ENCODE assay signal across 17 cellular contexts in the genomic region with DNA sequence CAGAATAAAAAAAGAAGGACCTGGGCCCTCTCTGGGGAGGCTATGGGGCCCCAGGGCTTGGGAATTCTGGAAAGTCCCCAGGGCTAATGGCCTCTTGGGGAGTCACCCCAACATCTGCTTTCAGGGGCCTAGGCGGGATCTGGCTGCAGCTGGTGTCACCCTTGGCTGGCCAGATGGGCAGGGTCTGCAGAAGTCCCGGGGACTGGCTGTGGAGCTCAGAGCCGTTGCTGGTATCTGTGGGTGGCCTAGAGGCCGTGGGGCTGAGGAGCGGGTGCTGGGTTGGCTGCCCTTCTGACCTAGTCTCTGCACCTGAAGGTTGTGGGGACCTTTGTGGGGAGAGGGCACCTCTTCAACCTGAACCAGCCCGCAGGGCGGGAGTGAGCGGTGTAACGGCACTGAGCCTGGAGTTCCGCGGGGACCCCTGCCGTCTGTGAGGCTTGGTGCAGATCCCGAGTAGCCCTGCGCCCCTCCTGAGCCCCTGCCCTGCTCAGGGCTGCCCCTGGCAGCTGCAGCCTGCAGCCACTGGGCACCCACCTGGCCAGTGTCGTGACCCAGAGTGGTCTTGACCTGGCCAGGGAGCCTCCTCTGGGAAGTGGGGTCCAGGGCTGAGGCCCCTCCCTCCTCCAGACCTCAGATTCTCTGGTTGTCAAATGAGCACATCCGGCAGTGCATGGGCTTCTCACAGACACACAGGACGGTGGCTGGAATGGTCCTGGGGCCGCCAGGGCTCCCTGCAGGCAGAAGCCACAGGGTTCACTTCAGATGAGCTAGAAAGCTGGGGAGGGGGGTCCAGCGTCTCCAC. TPM values are rescaled to one million over a fixed set of nuclear protein-coding genes. Genes with fewer than 3 reads are reported as not detected.
DNase-seq lines count a peak whose midpoint lies in the region; ATAC-seq, FAIRE-seq and TF ChIP-seq lines count a peak whose summit lies in the region.
"Had no signal": no experiment of that assay in that cellular context is flagged by ENCODE, and none has a peak within 500 bp of the region (broad histone marks: within the 10 kb centered on the region; RNA-seq: fewer than 3 reads in every experiment).

No MANE protein-coding gene starts in this region.

- TF ChIP-seq EP300 in HepG2 (IDR thresholded peaks at IDR 0.05; ENCODE audit: low read depth in 2 of 2, low read length in 2 of 2) = no peak
- TF ChIP-seq EP300 in HepG2 (CRISPR knock-in tag; IDR thresholded peaks at IDR 0.05; ENCODE audit: borderline replicate concordance) = no peak

- H3K36me3 ChIP-seq in right lobe of liver = no peaks in the 10 kb centered on the region
- no peaks in the 10 kb centered on the region for H3K36me3 ChIP-seq in HepG2 (replicated peaks in 1 of 2; ENCODE audit: control insufficient read depth in 1 of 2, insufficient read depth in 2 of 2, low read length in 2 of 2)
- H3K36me3 ChIP-seq: BE2C, HAP-1 had no signal

- H3K27me3 Mint-ChIP-seq in endothelial cell (ENCODE audit: unreplicated experiment) = peaks cover 3% of the 10 kb centered on the region
- no peaks in the 10 kb centered on the region for H3K27me3 Mint-ChIP-seq in activated CD4-positive, alpha-beta memory T cell treated with anti-CD3 and anti-CD28 coated beads for 36 hours

- no peak overlapping the region for H2AFZ ChIP-seq in HepG2 (ENCODE audit: low read length)
- H2AFZ ChIP-seq: GM23248 had no signal

- no peaks in the 10 kb centered on the region for H3K9me3 Mint-ChIP-seq in endothelial cell (ENCODE audit: unreplicated experiment)
- no peaks in the 10 kb centered on the region for H3K9me3 Mint-ChIP-seq in activated CD4-positive, alpha-beta memory T cell treated with anti-CD3 and anti-CD28 coated beads for 36 hours

- H3K4me3 ChIP-seq in right lobe of liver (no peak overlapping the region), HepG2 (replicated peaks in 1 of 3; ENCODE audit: insufficient read depth in 1 of 3, low read depth in 2 of 3, low read length in 3 of 3) (no peak overlapping the region)
- H3K4me3 ChIP-seq: A549, GM12878, GM23248, HAP-1 had no signal

- POLR2A ChIA-PET in HepG2 (lab: Yijun Ruan, JAX) = no interaction called here
- POLR2A ChIA-PET in activated CD4-positive, alpha-beta memory T cell treated with anti-CD3 and anti-CD28 coated beads for 36 hours (lab: Charles Lee) = no interaction called here

- H3K27ac Mint-ChIP-seq in endothelial cell (ENCODE audit: unreplicated experiment) = no peak overlapping the region
- H3K27ac Mint-ChIP-seq in activated CD4-positive, alpha-beta memory T cell treated with anti-CD3 and anti-CD28 coated beads for 36 hours = no peak overlapping the region
- H3K27ac Mint-ChIP-seq: CD4-positive, alpha-beta memory T cell had no signal

- H3K4me1 ChIP-seq in right lobe of liver (no peaks in the 10 kb centered on the region), HepG2 (ENCODE audit: insufficient read depth, low read length) (no peaks in the 10 kb centered on the region)
- H3K4me1 ChIP-seq: A549, BE2C, HAP-1 had no signal

- H3K9me3 ChIP-seq in right lobe of liver (no peaks in the 10 kb centered on the region), HepG2 (ENCODE audit: low read length) (no peaks in the 10 kb centered on the region)
- H3K9me3 ChIP-seq: A549, BE2C, HAP-1 had no signal

- WGBS in right lobe of liver (ENCODE audit: insufficient coverage, low coverage, low lambda C conversion rate, missing lambda C conversion rate) = no CpG with 5 or more reads among the region's 19 CpGs
- 5% methylated on average over 2 of the region's 19 CpGs for WGBS in HepG2 (ENCODE audit: low lambda C conversion rate)

- DNase-seq in right lobe of liver = peak in 2 of 3 donors; percentile 11 to 46
- no peak for DNase-seq in HepG2 (ENCODE audit: low spot score)
- peak; percentile 66 for DNase-seq in posterior vena cava (ENCODE audit: low spot score)
- DNase-seq in endothelial cell (ENCODE audit: low spot score) = no peak
- no peak for DNase-seq in activated CD4-positive, alpha-beta memory T cell treated with anti-CD3 and anti-CD28 coated beads for 36 hours
- DNase-seq: BE2C; CD4-positive, alpha-beta memory T cell; DMS79; GM23248 had no signal

- no peak for TF ChIP-seq RAD21 in HepG2 (CRISPR knock-in tag; IDR thresholded peaks at IDR 0.05)

- no peaks in the 10 kb centered on the region for H3K4me1 Mint-ChIP-seq in endothelial cell (ENCODE audit: unreplicated experiment)
- H3K4me1 Mint-ChIP-seq in activated CD4-positive, alpha-beta memory T cell treated with anti-CD3 and anti-CD28 coated beads for 36 hours (ENCODE audit: low read depth) = no peaks in the 10 kb centered on the region
- H3K4me1 Mint-ChIP-seq: CD4-positive, alpha-beta memory T cell had no signal

- CTCF ChIA-PET in HepG2 (lab: Yijun Ruan, JAX; ENCODE audit: low intra/inter-chr PET ratio, low total read pairs) = no interaction called here
- CTCF ChIA-PET in activated CD4-positive, alpha-beta memory T cell treated with anti-CD3 and anti-CD28 coated beads for 36 hours (lab: Charles Lee) = no interaction called here

- no peak overlapping the region for H3K4me2 ChIP-seq in HepG2 (ENCODE audit: low read depth, low read length)
- H3K4me2 ChIP-seq: A549 had no signal

- H3K36me3 Mint-ChIP-seq in endothelial cell (ENCODE audit: low read depth, unreplicated experiment) = no peaks in the 10 kb centered on the region
- H3K36me3 Mint-ChIP-seq in activated CD4-positive, alpha-beta memory T cell treated with anti-CD3 and anti-CD28 coated beads for 36 hours = no peaks in the 10 kb centered on the region
- H3K36me3 Mint-ChIP-seq: CD4-positive, alpha-beta memory T cell had no signal

- no peak for FAIRE-seq in HepG2 (lab: Jason Lieb, UNC)
- FAIRE-seq: A549, GM12878, GM18507 had no signal

- no peaks in the 10 kb centered on the region for H3K79me2 ChIP-seq in HepG2 (ENCODE audit: insufficient read depth, low read length)

- H3K27me3 ChIP-seq in right lobe of liver (no peaks in the 10 kb centered on the region), HepG2 (ENCODE audit: control insufficient read depth in 1 of 2, insufficient read depth in 2 of 2, low read length in 2 of 2) (peaks cover 12 to 52% of the 10 kb centered on the region in 2 experiments)

- in situ Hi-C loops in HepG2 (cut with HindIII; ENCODE audit: extremely low pct_ligation_motif_present, low pct_unique_long_range_greater_than_20kb) = no loop called here

- H3K9ac ChIP-seq in HepG2 (ENCODE audit: insufficient read depth, low read depth, low read length) = no peak overlapping the region
- H3K9ac ChIP-seq: GM23248 had no signal

- H3K4me3 Mint-ChIP-seq in endothelial cell (ENCODE audit: unreplicated experiment) = no peak overlapping the region
- no peak overlapping the region for H3K4me3 Mint-ChIP-seq in activated CD4-positive, alpha-beta memory T cell treated with anti-CD3 and anti-CD28 coated beads for 36 hours
- H3K4me3 Mint-ChIP-seq: CD4-positive, alpha-beta memory T cell had no signal

- H4K20me1 ChIP-seq in HepG2 (ENCODE audit: insufficient read depth, low read length) = no peaks in the 10 kb centered on the region

- H3K27ac ChIP-seq in right lobe of liver (no peak overlapping the region), HepG2 (ENCODE audit: extremely low read length, insufficient read depth, low read length) (no peak overlapping the region)
- H3K27ac ChIP-seq: A549, C4-2B, GM23248 had no signal

- no TSS peak for BruUV-seq in HepG2 (replicated peaks; lab: Mats Ljungman, UMichigan)

- intact Hi-C loops in right lobe of liver (cut with DNase I) = no loop called here
- intact Hi-C loops in HepG2 (cut with micrococcal nuclease; ENCODE audit: unreplicated experiment) = no loop called here
- intact Hi-C loops in posterior vena cava (cut with DNase I) = no loop called here
- intact Hi-C loops in activated CD4-positive, alpha-beta memory T cell treated with anti-CD3 and anti-CD28 coated beads for 36 hours (cut with micrococcal nuclease) = no loop called here

- TF ChIP-seq POLR2A in right lobe of liver (IDR thresholded peaks at IDR 0.05) (no peak), HepG2 (IDR thresholded peaks at IDR 0.05; ENCODE audit: insufficient read depth in 1 of 2, low read depth in 2 of 2, low read length in 2 of 2) (no peak)

- ATAC-seq in right lobe of liver = peak in 1 of 4 donors; percentile 27
- no peak; the same call in 1 of the 3 replicates for ATAC-seq in HepG2
- peak; percentile 25 for ATAC-seq in esophagus mucosa
- ATAC-seq: GM12878 had no signal

- TF ChIP-seq CTCF in right lobe of liver (IDR thresholded peaks at IDR 0.05) (no peak), HepG2 (CRISPR knock-in tag; IDR thresholded peaks at IDR 0.05) (no peak), endothelial cell (IDR thresholded peaks at IDR 0.05; ENCODE audit: unreplicated experiment) (no peak)

RNA-seq across cellular contexts. Expression of gene UNCX, which starts 51.5 kb away (rescaled TPM):
- total RNA-seq in right lobe of liver = not detected
- total RNA-seq in HepG2 (2016; rRNA removed; fragmentation: Illumina TruSeq; extraction: Trizol) = not detected in 2 replicates
- total RNA-seq in HepG2 (2016; cell fraction: cytosol; rRNA removed; fragmentation: Illumina TruSeq; extraction: Trizol; ENCODE audit: low read depth) = not detected in 2 replicates
- total RNA-seq in HepG2 (2016; cell fraction: insoluble cytoplasmic fraction; rRNA removed; fragmentation: Illumina TruSeq; extraction: Trizol) = not detected in 2 replicates
- total RNA-seq in HepG2 (2016; cell fraction: membrane; rRNA removed; fragmentation: Illumina TruSeq; extraction: Trizol) = not detected in 2 replicates
- not detected in 2 replicates for total RNA-seq in HepG2 (2016; cell fraction: nucleus; rRNA removed; fragmentation: Illumina TruSeq; extraction: Trizol)
- polyA plus RNA-seq in HepG2 (2011; rRNA removed) = not detected in 2 replicates
- polyA plus RNA-seq in HepG2 (2011; cell fraction: cytosol; rRNA removed) = not detected in 2 replicates
- polyA plus RNA-seq in HepG2 (2011; cell fraction: nucleus; rRNA removed) = not detected in 2 replicates
- not detected in 2 replicates for polyA plus RNA-seq in HepG2 (2012)
- polyA plus RNA-seq in HepG2 (2016; cell fraction: cytosol; fragmentation: Illumina TruSeq; extraction: Trizol; ENCODE audit: low read depth) = not detected in 2 replicates
- polyA plus RNA-seq in HepG2 (2016; cell fraction: insoluble cytoplasmic fraction; fragmentation: Illumina TruSeq; extraction: Trizol; ENCODE audit: low read depth) = not detected in 2 replicates
- not detected in 2 replicates for polyA plus RNA-seq in HepG2 (2016; cell fraction: membrane; fragmentation: Illumina TruSeq; extraction: Trizol; ENCODE audit: low read depth)
- polyA plus RNA-seq in HepG2 (2016; cell fraction: nucleus; fragmentation: Illumina TruSeq; extraction: Trizol; ENCODE audit: insufficient read depth, low read depth) = not detected in 2 replicates
- not detected in 2 replicates for polyA minus RNA-seq in HepG2 (2011; rRNA and poly(A)+ RNA removed; ENCODE audit: low replicate concordance)
- not detected in 2 replicates for polyA minus RNA-seq in HepG2 (2011; cell fraction: cytosol; rRNA and poly(A)+ RNA removed)
- not detected in 2 replicates for polyA minus RNA-seq in HepG2 (2011; cell fraction: nucleus; rRNA and poly(A)+ RNA removed)
- not detected for total RNA-seq in esophagus mucosa
- not detected for total RNA-seq in posterior vena cava
- total RNA-seq in endothelial cell (ENCODE audit: unreplicated experiment) = not detected
- total RNA-seq in activated CD4-positive, alpha-beta memory T cell treated with anti-CD3 and anti-CD28 coated beads for 36 hours = not detected
- total RNA-seq: CD4-positive, alpha-beta memory T cell; GM12878; GM23248; HT-29 had no signal
- polyA plus RNA-seq: A549; AG04450; CD4-positive, alpha-beta memory T cell; GM12878; GM23248 had no signal

Comparison
In these comparisons a context has a peak if more than half of its experiments do, and no peak if none do; other contexts are left out.
1. DNase-seq: peak in right lobe of liver (2 of 3) and posterior vena cava (single experiment); none in HepG2 (single experiment), endothelial cell (single experiment) and activated CD4-positive, alpha-beta memory T cell treated with anti-CD3 and anti-CD28 coated beads for 36 hours (single experiment).